In genomic region chr17:36117505-36118382, GRCh38 we compare ENCODE assay signal across 1 cellular context.
TF ChIP-seq lines count a peak whose summit lies in the region.

No MANE protein-coding gene starts in this region.

TF ChIP-seq in GM12878, 131 proteins besides CTCF, POLR2A, EP300 and RAD21 (continued from another document):
- TF ChIP-seq HCFC1 (IDR thresholded peaks at IDR 0.05; ENCODE audit: low read length) = no peak
- no peak for TF ChIP-seq MYB (IDR thresholded peaks at IDR 0.05; ENCODE audit: borderline replicate concordance, low read depth, low read length)
- peak; percentile 53; the same call in 1 of the 2 replicates for TF ChIP-seq BCL11A (IDR thresholded peaks at IDR 0.05; ENCODE audit: low read depth, low read length)
- peak; percentile 82 for TF ChIP-seq ZNF384 (IDR thresholded peaks at IDR 0.05; ENCODE audit: borderline replicate concordance, low read depth, low read length)
- TF ChIP-seq NFIC (IDR thresholded peaks at IDR 0.05; ENCODE audit: low read depth, low read length) = peak; percentile 89
- peak; percentile 73 for TF ChIP-seq EED (IDR thresholded peaks at IDR 0.05; ENCODE audit: low read depth)
- TF ChIP-seq PAX8 (IDR thresholded peaks at IDR 0.05) = no peak
- TF ChIP-seq, protein P1, sequence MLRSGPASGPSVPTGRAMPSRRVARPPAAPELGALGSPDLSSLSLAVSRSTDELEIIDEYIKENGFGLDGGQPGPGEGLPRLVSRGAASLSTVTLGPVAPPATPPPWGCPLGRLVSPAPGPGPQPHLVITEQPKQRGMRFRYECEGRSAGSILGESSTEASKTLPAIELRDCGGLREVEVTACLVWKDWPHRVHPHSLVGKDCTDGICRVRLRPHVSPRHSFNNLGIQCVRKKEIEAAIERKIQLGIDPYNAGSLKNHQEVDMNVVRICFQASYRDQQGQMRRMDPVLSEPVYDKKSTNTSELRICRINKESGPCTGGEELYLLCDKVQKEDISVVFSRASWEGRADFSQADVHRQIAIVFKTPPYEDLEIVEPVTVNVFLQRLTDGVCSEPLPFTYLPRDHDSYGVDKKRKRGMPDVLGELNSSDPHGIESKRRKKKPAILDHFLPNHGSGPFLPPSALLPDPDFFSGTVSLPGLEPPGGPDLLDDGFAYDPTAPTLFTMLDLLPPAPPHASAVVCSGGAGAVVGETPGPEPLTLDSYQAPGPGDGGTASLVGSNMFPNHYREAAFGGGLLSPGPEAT (IDR thresholded peaks at IDR 0.05; ENCODE audit: low read depth) = peak; percentile 72; the same call in 1 of the 2 replicates
- no peak for TF ChIP-seq PML (IDR thresholded peaks at IDR 0.05; ENCODE audit: low read length)
- TF ChIP-seq RELA (IDR thresholded peaks at IDR 0.05; ENCODE audit: borderline replicate concordance, partially characterized antibody) = peak; percentile 35
- no peak for TF ChIP-seq SREBF2 (IDR thresholded peaks at IDR 0.05; ENCODE audit: low read length)
- TF ChIP-seq EGR1 (IDR thresholded peaks at IDR 0.05; ENCODE audit: borderline replicate concordance in 1 of 2, low read depth in 2 of 2, low read length in 2 of 2) = 0 out of 3 replicates have a peak, but pooled peaks of 1 of the 2 experiments have one; percentile 4
- peak; percentile 69 for TF ChIP-seq ATF7 (IDR thresholded peaks at IDR 0.05; ENCODE audit: low read depth)
- no peak for TF ChIP-seq EZH2 (IDR thresholded peaks at IDR 0.05; ENCODE audit: borderline replicate concordance, control insufficient read depth, low read depth, low read length)
- TF ChIP-seq ZNF217 (IDR thresholded peaks at IDR 0.05) = 0 out of 2 replicates have a peak, but pooled peaks have one; percentile 31
- TF ChIP-seq TBL1XR1 (IDR thresholded peaks at IDR 0.05; ENCODE audit: low read depth, low read length) = 0 out of 2 replicates have a peak, but pooled peaks have one; percentile 69
- peak; percentile 48; the same call in 1 of the 2 replicates for TF ChIP-seq MTA3 (IDR thresholded peaks at IDR 0.05; ENCODE audit: borderline replicate concordance, low read length)
- TF ChIP-seq JUNB (IDR thresholded peaks at IDR 0.05) = peak; percentile 70
- TF ChIP-seq HDGF (IDR thresholded peaks at IDR 0.05) = no peak
- TF ChIP-seq ZNF274 (IDR thresholded peaks at IDR 0.05; ENCODE audit: insufficient read depth, insufficient read length) = no peak
- no peak for TF ChIP-seq SUZ12 (IDR thresholded peaks at IDR 0.05; ENCODE audit: unreplicated experiment)
- TF ChIP-seq POLR2AphosphoS5 (IDR thresholded peaks at IDR 0.05; ENCODE audit: low read length) = no peak
- TF ChIP-seq TCF3 (IDR thresholded peaks at IDR 0.05; ENCODE audit: borderline replicate concordance, insufficient read depth, low read depth, low read length) = no peak
- TF ChIP-seq ZSCAN29 (IDR thresholded peaks at IDR 0.05) = no peak
- TF ChIP-seq SUPT20H (IDR thresholded peaks at IDR 0.05; ENCODE audit: borderline replicate concordance, control insufficient read depth, low read depth, low read length) = no peak
- peak; percentile 2; the same call in 1 of the 2 replicates for TF ChIP-seq SPI1 (IDR thresholded peaks at IDR 0.05; ENCODE audit: borderline replicate concordance, insufficient read depth, low read depth, low read length)
- peak; percentile 39 for TF ChIP-seq NR2F1 (conservative IDR thresholded peaks at IDR 0.05)
- TF ChIP-seq MEF2B (IDR thresholded peaks at IDR 0.05; ENCODE audit: partially characterized antibody, poor library complexity, severe bottlenecking) = peak; percentile 32
- 0 out of 2 replicates have a peak, but pooled peaks have one; percentile 10 for TF ChIP-seq PAX5 (IDR thresholded peaks at IDR 0.05; ENCODE audit: borderline replicate concordance, low read depth, low read length)
- peak; percentile 26 for TF ChIP-seq SMAD1 (IDR thresholded peaks at IDR 0.05; ENCODE audit: low read depth, partially characterized antibody)
- TF ChIP-seq IKZF1 (conservative IDR thresholded peaks at IDR 0.05) = peak; percentile 71
